In genomic region chr15:31352911-31353811, GRCh38 we compare ENCODE assay signal across 8 cellular contexts. TPM values are rescaled to one million over a fixed set of nuclear protein-coding genes. Genes with fewer than 3 reads are reported as not detected.
DNase-seq lines count a peak whose midpoint lies in the region; ATAC-seq and TF ChIP-seq lines count a peak whose summit lies in the region.

No MANE protein-coding gene starts in this region.

- ATAC-seq in HG02759 (IDR thresholded peaks at IDR 0.05; ENCODE audit: unreplicated experiment), result peak; percentile 79

- H3K9me3 ChIP-seq in ovary, result no peaks in the 10 kb centered on the region

- H3K27me3 ChIP-seq in ovary, result no peaks in the 10 kb centered on the region

- peak overlapping the region; percentile 41 to 95 for H3K27ac ChIP-seq in ovary

- H3K4me1 ChIP-seq in ovary (ENCODE audit: insufficient read depth), result peaks cover 17% of the 10 kb centered on the region

- peak; percentile 48 for DNase-seq in stimulated activated CD4-positive, alpha-beta T cell treated with anti-CD3 and anti-CD28 coated beads, Interleukin-2, amount 100 ng/mL, for 4 hours (ENCODE audit: low read depth)
- DNase-seq in stimulated activated CD4-positive, alpha-beta T cell treated with anti-CD3 and anti-CD28 coated beads, Interleukin-12 subunit alpha, Interleukin-12 subunit beta, amount 100 ng/mL, for 4 hours, result no peak
- DNase-seq in NCI-H2029 (lab: John Stamatoyannopoulos, UW), result peak; percentile 30
- peak; percentile 75 for DNase-seq in activated CD8-positive, alpha-beta memory T cell treated with anti-CD3 and anti-CD28 coated beads, Interleukin-2, amount 50 U/mL, for 48 hours
- DNase-seq in foreskin fibroblast, result peak; percentile 82 to 88
- DNase-seq in ovary, result peak; percentile 52 to 79 (median 72)
- no peak for DNase-seq in OCI-M2 (lab: John Stamatoyannopoulos, UW; ENCODE audit: unreplicated experiment)

- TF ChIP-seq EP300 in ovary (IDR thresholded peaks at IDR 0.05), result no peak

- TF ChIP-seq CTCF in foreskin fibroblast (IDR thresholded peaks at IDR 0.05; ENCODE audit: low read depth, low read length) (no peak), ovary (IDR thresholded peaks at IDR 0.05) (no peak)

- no peaks in the 10 kb centered on the region for H3K36me3 ChIP-seq in ovary

- intact Hi-C loops in ovary (cut with DNase I), result loop anchor here in 1 of 4 donors (10.0 kb wide), 1 partner anchor 138 kb away; no protein-coding TSS in a partner anchor

- 31 to 34% (median 32%) methylated on average over 14 of the region's 14 CpGs for WGBS in ovary, 3 donors

- H3K4me3 ChIP-seq in foreskin fibroblast (ENCODE audit: low read depth in 1 of 2, low read length in 2 of 2) (peak overlapping the region in 1 of 2 donors; percentile 15), ovary (no peak overlapping the region)

- TF ChIP-seq POLR2A in ovary (IDR thresholded peaks at IDR 0.05), result no peak

RNA-seq across cellular contexts. Expression of gene KLF13, which starts 26.5 kb away (rescaled TPM):
- total RNA-seq in ovary, result 10 to 100 TPM; 14.8 to 58.2 (median 36.0) TPM
- polyA plus RNA-seq in ovary, result 10 to 100 TPM; 15.9 to 52.7 TPM

Comparison
In these comparisons a context has a peak if more than half of its experiments do, and no peak if none do; other contexts are left out.
1. DNase-seq: peak in stimulated activated CD4-positive, alpha-beta T cell treated with anti-CD3 and anti-CD28 coated beads, Interleukin-2, amount 100 ng/mL, for 4 hours (single experiment), NCI-H2029 (single experiment), activated CD8-positive, alpha-beta memory T cell treated with anti-CD3 and anti-CD28 coated beads, Interleukin-2, amount 50 U/mL, for 48 hours (single experiment), foreskin fibroblast (2 of 2) and ovary (5 of 5); none in stimulated activated CD4-positive, alpha-beta T cell treated with anti-CD3 and anti-CD28 coated beads, Interleukin-12 subunit alpha, Interleukin-12 subunit beta, amount 100 ng/mL, for 4 hours (single experiment) and OCI-M2 (single experiment).